ENCODE assay signal across 1 cellular context in genomic region chr2:26086779-26087178, GRCh38.
TF ChIP-seq lines count a peak whose summit lies in the region.

No MANE protein-coding gene starts in this region.

TF ChIP-seq in IMR-90, 13 proteins besides CTCF, POLR2A, EP300 and RAD21:
- TF ChIP-seq CHD1 (IDR thresholded peaks at IDR 0.05; ENCODE audit: low read depth, low read length) = no peak
- TF ChIP-seq ELK1 (IDR thresholded peaks at IDR 0.05; ENCODE audit: borderline replicate concordance, low read depth, low read length) = no peak
- no peak for TF ChIP-seq MAZ (IDR thresholded peaks at IDR 0.05; ENCODE audit: borderline replicate concordance, low read depth, low read length)
- TF ChIP-seq MXI1 (IDR thresholded peaks at IDR 0.05; ENCODE audit: borderline replicate concordance, low read depth, low read length) = no peak
- no peak for TF ChIP-seq BHLHE40 (IDR thresholded peaks at IDR 0.05; ENCODE audit: low read depth, low read length)
- TF ChIP-seq SMC3 (IDR thresholded peaks at IDR 0.05; ENCODE audit: low read depth, low read length) = no peak
- no peak for TF ChIP-seq MAFK (IDR thresholded peaks at IDR 0.05; ENCODE audit: low read depth, low read length)
- peak; percentile 52; the same call in 1 of the 2 replicates for TF ChIP-seq CEBPB (IDR thresholded peaks at IDR 0.05; ENCODE audit: low read depth, low read length)
